Comparison of ENCODE assay signal across 1 cellular context in the genomic region with DNA sequence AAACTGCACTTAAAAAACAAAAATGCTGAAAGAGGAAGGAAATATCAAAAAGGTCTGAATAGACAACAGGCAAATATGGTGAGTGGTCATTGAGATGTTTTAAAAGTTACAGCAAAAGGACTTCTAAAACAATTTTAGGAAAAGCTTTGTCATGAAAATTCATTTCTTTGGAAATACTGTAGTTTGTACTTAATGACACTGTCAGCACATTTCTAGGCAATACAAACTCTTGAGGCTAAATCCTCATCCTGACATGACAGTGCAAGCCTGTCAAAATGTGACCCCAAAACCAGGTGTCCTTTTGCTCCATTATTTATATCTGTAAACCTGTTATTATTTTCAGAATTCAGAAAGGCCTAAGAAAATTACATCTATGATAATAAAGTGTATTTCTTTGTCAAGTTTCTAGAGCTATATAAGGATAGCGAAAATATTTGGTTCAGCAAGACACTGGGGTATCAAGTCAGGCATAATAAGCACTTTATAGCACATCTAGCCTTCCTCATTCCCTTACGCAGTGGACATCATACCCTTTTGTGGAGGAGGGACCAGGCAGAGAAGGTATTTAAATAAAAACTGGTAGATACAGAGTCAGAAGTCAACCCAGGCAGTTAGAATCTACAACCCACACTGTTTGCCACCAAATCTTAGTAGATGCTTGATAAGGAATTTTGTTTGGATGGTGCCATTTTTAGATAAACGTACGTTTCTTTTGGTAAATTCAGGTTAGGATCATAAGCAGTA.
TF ChIP-seq lines count a peak whose summit lies in the region.

No MANE protein-coding gene starts in this region.

TF ChIP-seq in K562, 482 proteins besides CTCF, POLR2A, EP300 and RAD21:
- TF ChIP-seq MAFK (IDR thresholded peaks at IDR 0.05; ENCODE audit: low read length) = peak; percentile 50; the same call in 1 of the 2 replicates
- TF ChIP-seq MAFF (IDR thresholded peaks at IDR 0.05; ENCODE audit: low read length) = peak; percentile 51
- no peak for TF ChIP-seq BRF1 (IDR thresholded peaks at IDR 0.05; ENCODE audit: borderline replicate concordance, extremely low read depth, insufficient read length)
- peak; percentile 66 for TF ChIP-seq C11orf30 (IDR thresholded peaks at IDR 0.05; ENCODE audit: low read depth)
- no peak for TF ChIP-seq CREB1 (IDR thresholded peaks at IDR 0.05)
- no peak for TF ChIP-seq CREB1 (CRISPR knock-in tag; IDR thresholded peaks at IDR 0.05)
- peak; percentile 45 for TF ChIP-seq MAFG (tag; conservative IDR thresholded peaks at IDR 0.05)
- TF ChIP-seq SMAD4 (CRISPR knock-in tag; conservative IDR thresholded peaks at IDR 0.05) = no peak
- no peak for TF ChIP-seq ZEB2 (IDR thresholded peaks at IDR 0.05)
- TF ChIP-seq ZBTB17 (CRISPR knock-in tag; IDR thresholded peaks at IDR 0.05) = no peak
- peak; percentile 88 for TF ChIP-seq ZNF316 (IDR thresholded peaks at IDR 0.05)
- no peak for TF ChIP-seq NFRKB (IDR thresholded peaks at IDR 0.05; ENCODE audit: low read depth)
TF ChIP-seq in K562: peak in this region for 5.
